ENCODE assay signal across 9 cellular contexts in the genomic region with DNA sequence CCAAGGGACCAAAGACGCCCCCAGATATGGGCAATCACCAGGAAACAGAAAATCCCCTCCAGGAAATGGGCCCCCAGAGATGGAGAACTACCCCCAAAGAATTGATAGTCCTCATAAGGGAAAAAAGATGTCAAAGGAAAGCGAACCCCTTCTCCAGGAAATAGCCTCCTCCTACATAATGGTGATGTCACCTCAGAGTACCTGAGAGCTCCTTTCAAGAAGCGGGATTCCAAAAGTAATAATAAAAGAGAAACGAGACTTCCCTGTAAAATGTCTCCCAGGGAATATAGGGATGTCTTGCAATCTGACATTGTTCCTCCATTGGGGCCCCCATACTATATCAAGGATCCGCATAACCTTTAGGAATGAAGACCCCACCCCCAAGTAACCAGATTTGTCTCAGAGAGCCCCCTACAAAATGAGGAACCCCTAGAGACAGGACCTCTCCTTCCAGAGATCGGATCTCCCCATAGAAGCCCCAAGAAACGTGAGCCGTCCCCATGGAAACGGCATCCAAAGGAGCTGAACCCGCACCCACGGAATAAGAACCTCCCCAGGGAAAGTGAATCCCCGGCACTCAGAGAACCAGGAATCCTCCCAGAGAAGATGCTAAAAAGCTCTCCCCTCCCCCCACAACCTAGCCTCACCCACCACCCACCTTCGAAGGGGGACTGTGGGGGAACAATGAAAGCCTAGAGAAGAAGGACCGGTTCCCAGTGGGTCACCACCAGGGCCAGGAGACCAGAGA. TPM values are rescaled to one million over a fixed set of nuclear protein-coding genes. Genes with fewer than 3 reads are reported as not detected.
A peak's percentile ranks its signal among the peaks of the same experiment; 100 is the strongest.
DNase-seq lines count a peak whose midpoint lies in the region; ATAC-seq, FAIRE-seq and TF ChIP-seq lines count a peak whose summit lies in the region.
"Had no signal": no experiment of that assay in that cellular context is flagged by ENCODE, and none has a peak within 500 bp of the region (broad histone marks: within the 10 kb centered on the region; RNA-seq: fewer than 3 reads in every experiment).

No MANE protein-coding gene starts in this region.

- DNase-seq in ELR (ENCODE audit: low read depth) (peak; percentile 27), NCI-H2171 treated with DMSO at 0.1 percent for 48 hours (lab: John Stamatoyannopoulos, UW) (peak; percentile 40), osteocyte (ENCODE audit: extremely low spot score, unreplicated experiment) (no peak), hepatic stellate cell (ENCODE audit: low spot score) (no peak), urothelium cell line (ENCODE audit: low spot score) (no peak), HuH-7 (ENCODE audit: low spot score) (no peak)

- no peak for ATAC-seq in GM18505 (IDR thresholded peaks at IDR 0.05; ENCODE audit: unreplicated experiment)

- peak overlapping the region; percentile 49 for H3K4me3 ChIP-seq in endocrine pancreas (ENCODE audit: control insufficient read depth, insufficient read depth, low read length)

- H3K36me3 ChIP-seq in endocrine pancreas (ENCODE audit: control insufficient read depth, insufficient read depth, low read length) = no peaks in the 10 kb centered on the region

- H3K27me3 Mint-ChIP-seq in osteocyte (ENCODE audit: unreplicated experiment) = no peaks in the 10 kb centered on the region

- H3K36me3 Mint-ChIP-seq in osteocyte (ENCODE audit: unreplicated experiment) = no peaks in the 10 kb centered on the region

- peak overlapping the region; percentile 60 for H3K27ac Mint-ChIP-seq in osteocyte (ENCODE audit: unreplicated experiment)

- no peaks in the 10 kb centered on the region for H3K27me3 ChIP-seq in endocrine pancreas (ENCODE audit: control insufficient read depth, insufficient read depth, low read length)

- no peak for TF ChIP-seq POLR2A in GM18505 (IDR thresholded peaks at IDR 0.05; ENCODE audit: borderline replicate concordance, extremely low read depth, insufficient read depth, insufficient read length)

- H3K9ac ChIP-seq in endocrine pancreas (ENCODE audit: control insufficient read depth, insufficient read depth, low read length) = peak overlapping the region; percentile 54

- no peak for FAIRE-seq in urothelium cell line (lab: Jason Lieb, UNC)
- FAIRE-seq: TTC549 had no signal

- no peaks in the 10 kb centered on the region for H3K4me1 ChIP-seq in endocrine pancreas (ENCODE audit: control insufficient read depth, insufficient read depth, low read length)

- peaks cover 41% of the 10 kb centered on the region for H3K4me1 Mint-ChIP-seq in osteocyte (ENCODE audit: unreplicated experiment)

- peak overlapping the region; percentile 88 for H3K4me3 Mint-ChIP-seq in osteocyte (ENCODE audit: unreplicated experiment)

- no peak for TF ChIP-seq CTCF in osteocyte (IDR thresholded peaks at IDR 0.05)

- no peaks in the 10 kb centered on the region for H3K9me3 ChIP-seq in endocrine pancreas (ENCODE audit: control insufficient read depth, low read length)

- H3K9me3 Mint-ChIP-seq in osteocyte (ENCODE audit: unreplicated experiment) = no peaks in the 10 kb centered on the region

RNA-seq across cellular contexts. Expression of gene CDKN2D, which starts 0.9 kb away (rescaled TPM):
- 9.4 and 13.0 TPM in 2 replicates for total RNA-seq in osteocyte

RNA-seq across cellular contexts. Expression of gene KRI1, which starts 2.1 kb away (rescaled TPM):
- 29.0 and 29.3 TPM in 2 replicates for total RNA-seq in osteocyte

RNA-seq across cellular contexts. Expression of gene AP1M2, which starts 19.2 kb away (rescaled TPM):
- total RNA-seq in osteocyte = not detected in 2 replicates

RNA-seq across cellular contexts. Expression of gene ATG4D, which starts 24.2 kb away (rescaled TPM):
- total RNA-seq in osteocyte = 28.7 and 30.9 TPM in 2 replicates

RNA-seq across cellular contexts. Expression of gene S1PR5, which starts 50.6 kb away (rescaled TPM):
- 0.83 and 1.8 TPM in 2 replicates for total RNA-seq in osteocyte

Comparison
In these comparisons a context has a peak if more than half of its experiments do, and no peak if none do; other contexts are left out.
1. DNase-seq: peak in ELR (single experiment) and NCI-H2171 treated with DMSO at 0.1 percent for 48 hours (single experiment); none in osteocyte (single experiment), hepatic stellate cell (single experiment), urothelium cell line (single experiment) and HuH-7 (single experiment).